In genomic region chr4:41106694-41107419, GRCh38 we compare ENCODE assay signal across 19 cellular contexts.
DNase-seq lines count a peak whose midpoint lies in the region; ATAC-seq, FAIRE-seq and TF ChIP-seq lines count a peak whose summit lies in the region.
"Had no signal": no experiment of that assay in that cellular context is flagged by ENCODE, and none has a peak within 500 bp of the region (broad histone marks: within the 10 kb centered on the region; RNA-seq: fewer than 3 reads in every experiment).

No MANE protein-coding gene starts in this region.

- H3K9me3 Mint-ChIP-seq in MCF 10A (ENCODE audit: unreplicated experiment) = no peaks in the 10 kb centered on the region
- H3K9me3 Mint-ChIP-seq: CD4-positive, alpha-beta T cell had no signal

- dilution Hi-C loops in mammary epithelial cell (cut with HindIII; ENCODE audit: low sequenced_read_pairs) = no loop called here

- H4K20me1 ChIP-seq in mammary epithelial cell (ENCODE audit: insufficient read depth, low read length) (no peaks in the 10 kb centered on the region), HepG2 (ENCODE audit: insufficient read depth, low read length) (no peaks in the 10 kb centered on the region)

- CTCF ChIA-PET in MCF 10A (lab: Yijun Ruan, JAX) = interaction anchor here (0.6 kb wide), 1 partner anchor 64 kb away, joined by 3 read pairs; no protein-coding TSS in a partner anchor
- CTCF ChIA-PET in mammary epithelial cell (lab: Charles Lee; ENCODE audit: low non-redundant PET) = no interaction called here
- CTCF ChIA-PET in HepG2 (lab: Yijun Ruan, JAX; ENCODE audit: low intra/inter-chr PET ratio, low total read pairs) = no interaction called here

- peak overlapping the region; percentile 46 for H3K27ac Mint-ChIP-seq in MCF 10A (ENCODE audit: low read depth, unreplicated experiment)
- H3K27ac Mint-ChIP-seq: CD4-positive, alpha-beta T cell; H9 had no signal

- H3K36me3 ChIP-seq in mammary epithelial cell (ENCODE audit: insufficient read depth, low read length) (no peaks in the 10 kb centered on the region), HepG2 (replicated peaks in 1 of 2; ENCODE audit: control insufficient read depth in 1 of 2, insufficient read depth in 2 of 2, low read length in 2 of 2) (no peaks in the 10 kb centered on the region), right lobe of liver (no peaks in the 10 kb centered on the region), tibial artery (no peaks in the 10 kb centered on the region)

- H3K9me3 ChIP-seq in mammary epithelial cell (replicated peaks; ENCODE audit: insufficient read depth, low read length) = no peaks in the 10 kb centered on the region
- H3K9me3 ChIP-seq in HepG2 (ENCODE audit: low read length) = no peaks in the 10 kb centered on the region
- H3K9me3 ChIP-seq in right lobe of liver = no peaks in the 10 kb centered on the region
- no peaks in the 10 kb centered on the region for H3K9me3 ChIP-seq in tibial artery
- H3K9me3 ChIP-seq: A549, Caco-2 had no signal

- no peaks in the 10 kb centered on the region for H3K27me3 Mint-ChIP-seq in MCF 10A (ENCODE audit: insufficient read depth, unreplicated experiment)
- H3K27me3 Mint-ChIP-seq: CD4-positive, alpha-beta T cell had no signal

- ATAC-seq in HepG2 = no peak
- no peak for ATAC-seq in right lobe of liver
- ATAC-seq in HG02588 (IDR thresholded peaks at IDR 0.05; ENCODE audit: unreplicated experiment) = no peak
- ATAC-seq: A549 had no signal

- no peak for TF ChIP-seq RAD21 in HepG2 (CRISPR knock-in tag; IDR thresholded peaks at IDR 0.05)

- TF ChIP-seq EP300 in HepG2 (IDR thresholded peaks at IDR 0.05; ENCODE audit: low read depth in 2 of 2, low read length in 2 of 2) (no peak), HepG2 (CRISPR knock-in tag; IDR thresholded peaks at IDR 0.05; ENCODE audit: borderline replicate concordance) (no peak)

- 98% methylated on average over 7 of the region's 7 CpGs for WGBS in mammary epithelial cell (ENCODE audit: low coverage, missing lambda C conversion rate)
- WGBS in HepG2 (ENCODE audit: low lambda C conversion rate) = 83% methylated on average over 7 of the region's 7 CpGs
- 97% methylated on average over 7 of the region's 7 CpGs for WGBS in right lobe of liver (ENCODE audit: insufficient coverage, low coverage, low lambda C conversion rate, missing lambda C conversion rate)

- no peak overlapping the region for H2AFZ ChIP-seq in mammary epithelial cell (ENCODE audit: low read depth, low read length)
- H2AFZ ChIP-seq in HepG2 (ENCODE audit: low read length) = no peak overlapping the region

- POLR2A ChIA-PET in MCF 10A (lab: Yijun Ruan, JAX) (interaction anchor here (0.6 to 1.0 kb wide), 6 partner anchors 10 to 130 kb away, joined by 3 to 5 read pairs (median 3); no protein-coding TSS in a partner anchor), HepG2 (lab: Yijun Ruan, JAX) (no interaction called here)

- peaks cover 30% of the 10 kb centered on the region for H3K36me3 Mint-ChIP-seq in MCF 10A (ENCODE audit: insufficient read depth, unreplicated experiment)

- H3K4me3 ChIP-seq in mammary epithelial cell (replicated peaks in 1 of 3; ENCODE audit: insufficient read depth in 1 of 3, low read depth in 2 of 3, low read length in 3 of 3) (no peak overlapping the region), HepG2 (replicated peaks in 1 of 3; ENCODE audit: insufficient read depth in 1 of 3, low read depth in 2 of 3, low read length in 3 of 3) (no peak overlapping the region), right lobe of liver (no peak overlapping the region), fibroblast of the aortic adventitia (ENCODE audit: low read depth, low read length) (no peak overlapping the region), tibial artery (no peak overlapping the region)
- H3K4me3 ChIP-seq: A549 had no signal

- in situ Hi-C loops in mammary epithelial cell (cut with MboI; ENCODE audit: low sequenced_read_pairs in 2 of 2) (no loop called here), HepG2 (cut with HindIII; ENCODE audit: extremely low pct_ligation_motif_present, low pct_unique_long_range_greater_than_20kb) (no loop called here)

- H3K9ac ChIP-seq in mammary epithelial cell (ENCODE audit: insufficient read depth, low read length) = no peak overlapping the region
- H3K9ac ChIP-seq in HepG2 (ENCODE audit: insufficient read depth, low read depth, low read length) = no peak overlapping the region

- peaks cover 8% of the 10 kb centered on the region for H3K4me1 Mint-ChIP-seq in MCF 10A (ENCODE audit: insufficient read depth, unreplicated experiment)

- no peak for FAIRE-seq in HepG2 (lab: Jason Lieb, UNC)
- FAIRE-seq: A549, D721Med, G401.6, GM19239, H1 had no signal

- H3K79me2 ChIP-seq in mammary epithelial cell (ENCODE audit: insufficient read depth, low read length) (peaks cover 80% of the 10 kb centered on the region), HepG2 (ENCODE audit: insufficient read depth, low read length) (no peaks in the 10 kb centered on the region)

- H3K4me3 Mint-ChIP-seq in MCF 10A (ENCODE audit: unreplicated experiment) = no peak overlapping the region
- H3K4me3 Mint-ChIP-seq: CD4-positive, alpha-beta T cell; H9 had no signal

- H3K4me2 ChIP-seq in mammary epithelial cell (ENCODE audit: insufficient read depth, low read depth, low read length) (no peak overlapping the region), HepG2 (ENCODE audit: low read depth, low read length) (no peak overlapping the region)
- H3K4me2 ChIP-seq: A549 had no signal

- no peak for TF ChIP-seq CTCF in MCF 10A (IDR thresholded peaks at IDR 0.05; ENCODE audit: unreplicated experiment)
- no peak for TF ChIP-seq CTCF in mammary epithelial cell (conservative IDR thresholded peaks at IDR 0.05 in 1 of 2, IDR thresholded peaks at IDR 0.05 in 1 of 2; ENCODE audit: extremely low read depth in 1 of 2, insufficient read depth in 1 of 2, low read depth in 1 of 2, low read length in 2 of 2)
- TF ChIP-seq CTCF in HepG2 (CRISPR knock-in tag; IDR thresholded peaks at IDR 0.05) = no peak
- TF ChIP-seq CTCF in right lobe of liver (IDR thresholded peaks at IDR 0.05) = no peak
- no peak for TF ChIP-seq CTCF in fibroblast of the aortic adventitia (IDR thresholded peaks at IDR 0.05; ENCODE audit: insufficient read depth, low read length)
- TF ChIP-seq CTCF in tibial artery (IDR thresholded peaks at IDR 0.05) = no peak

- intact Hi-C loops in MCF 10A (cut with micrococcal nuclease) (no loop called here), mammary epithelial cell (cut with micrococcal nuclease) (no loop called here), HepG2 (cut with micrococcal nuclease; ENCODE audit: unreplicated experiment) (no loop called here), right lobe of liver (cut with DNase I) (no loop called here), tibial artery (cut with DNase I; ENCODE audit: low total_unique reads) (no loop called here)

- H3K27ac ChIP-seq in mammary epithelial cell (ENCODE audit: insufficient read depth, low read depth, low read length) (no peak overlapping the region), HepG2 (ENCODE audit: extremely low read length, insufficient read depth, low read length) (no peak overlapping the region), right lobe of liver (no peak overlapping the region), tibial artery (no peak overlapping the region)
- H3K27ac ChIP-seq: 22Rv1, A549, C4-2B had no signal

- DNase-seq in MCF 10A (ENCODE audit: unreplicated experiment) (no peak), mammary epithelial cell (no peak), HepG2 (ENCODE audit: low spot score) (no peak), right lobe of liver (no peak), fibroblast of the aortic adventitia (ENCODE audit: low read depth) (peak; percentile 22), tibial artery (no peak), dermis blood vessel endothelial cell (no peak)
- DNase-seq: AML-193; Caco-2; CD4-positive, alpha-beta T cell; H9 had no signal

- TF ChIP-seq POLR2A in HepG2 (IDR thresholded peaks at IDR 0.05; ENCODE audit: insufficient read depth in 1 of 2, low read depth in 2 of 2, low read length in 2 of 2) = no peak
- no peak for TF ChIP-seq POLR2A in right lobe of liver (IDR thresholded peaks at IDR 0.05)

- no TSS peak for BruUV-seq in MCF 10A (replicated peaks; lab: Mats Ljungman, UMichigan)
- no TSS peak for BruUV-seq in mammary epithelial cell (replicated peaks; lab: Mats Ljungman, UMichigan)
- BruUV-seq in HepG2 (replicated peaks; lab: Mats Ljungman, UMichigan) = no TSS peak

- H3K4me1 ChIP-seq in mammary epithelial cell (ENCODE audit: insufficient read depth, low read length) (no peaks in the 10 kb centered on the region), HepG2 (ENCODE audit: insufficient read depth, low read length) (peaks cover 8% of the 10 kb centered on the region), right lobe of liver (peaks cover 0 to 19% (median 8%) of the 10 kb centered on the region in 4 donors), tibial artery (peaks cover 0 to 58% (median 13%) of the 10 kb centered on the region in 4 donors)
- H3K4me1 ChIP-seq: A549 had no signal

- H3K27me3 ChIP-seq in mammary epithelial cell (ENCODE audit: insufficient read depth, low read length) (no peaks in the 10 kb centered on the region), HepG2 (ENCODE audit: control insufficient read depth in 1 of 2, insufficient read depth in 2 of 2, low read length in 2 of 2) (no peaks in the 10 kb centered on the region), right lobe of liver (no peaks in the 10 kb centered on the region), tibial artery (no peaks in the 10 kb centered on the region)

TF ChIP-seq in HepG2, 621 proteins besides CTCF, POLR2A, EP300 and RAD21:
- TF ChIP-seq CBX1 (IDR thresholded peaks at IDR 0.05; ENCODE audit: low read depth) (no peak), ZNF121 (CRISPR knock-in tag; IDR thresholded peaks at IDR 0.05) (peak; percentile 54)
